ENCODE assay signal across 12 cellular contexts in genomic region chr15:71080705-71081104, GRCh38. TPM values are rescaled to one million over a fixed set of nuclear protein-coding genes. Genes with fewer than 3 reads are reported as not detected.
DNase-seq lines count a peak whose midpoint lies in the region; TF ChIP-seq lines count a peak whose summit lies in the region.
"Had no signal": no experiment of that assay in that cellular context is flagged by ENCODE, and none has a peak within 500 bp of the region (broad histone marks: within the 10 kb centered on the region; RNA-seq: fewer than 3 reads in every experiment).

No MANE protein-coding gene starts in this region.

- no TSS peak for BruUV-seq in mammary epithelial cell (replicated peaks; lab: Mats Ljungman, UMichigan)

- H3K27ac ChIP-seq in ACC112 (ENCODE audit: low read depth, low read length): peak overlapping the region; percentile 7
- peak overlapping the region; percentile 81 for H3K27ac ChIP-seq in mammary epithelial cell (ENCODE audit: insufficient read depth, low read depth, low read length)

- CTCF ChIA-PET in mammary epithelial cell (lab: Charles Lee; ENCODE audit: low non-redundant PET): no interaction called here

- no peaks in the 10 kb centered on the region for H4K20me1 ChIP-seq in mammary epithelial cell (ENCODE audit: insufficient read depth, low read length)

- H3K4me3 ChIP-seq in ACC112 (ENCODE audit: low read depth, low read length): no peak overlapping the region
- no peak overlapping the region for H3K4me3 ChIP-seq in mammary epithelial cell (replicated peaks in 1 of 3; ENCODE audit: insufficient read depth in 1 of 3, low read depth in 2 of 3, low read length in 3 of 3)

- H3K4me1 ChIP-seq in ACC112 (ENCODE audit: control insufficient read depth, insufficient read depth, low read length, unreplicated experiment) (peaks cover 14% of the 10 kb centered on the region), mammary epithelial cell (ENCODE audit: insufficient read depth, low read length) (peaks cover 27% of the 10 kb centered on the region)

- H3K79me2 ChIP-seq in ACC112 (ENCODE audit: control insufficient read depth, insufficient read depth, low read length, unreplicated experiment) (no peaks in the 10 kb centered on the region), mammary epithelial cell (ENCODE audit: insufficient read depth, low read length) (no peaks in the 10 kb centered on the region)

- WGBS in mammary epithelial cell (ENCODE audit: low coverage, missing lambda C conversion rate): 10% methylated on average over 1 of the region's 1 CpG

- H3K27me3 ChIP-seq in ACC112 (ENCODE audit: insufficient read depth, low read length) (no peaks in the 10 kb centered on the region), mammary epithelial cell (ENCODE audit: insufficient read depth, low read length) (no peaks in the 10 kb centered on the region)

- no peak overlapping the region for H2AFZ ChIP-seq in ACC112 (ENCODE audit: low read length, unreplicated experiment)
- peak overlapping the region; percentile 18 for H2AFZ ChIP-seq in mammary epithelial cell (ENCODE audit: low read depth, low read length)

- in situ Hi-C loops in mammary epithelial cell (cut with MboI; ENCODE audit: low sequenced_read_pairs in 2 of 2): no loop called here

- H3K9me3 ChIP-seq in mammary epithelial cell (replicated peaks; ENCODE audit: insufficient read depth, low read length): no peaks in the 10 kb centered on the region

- peak; percentile 30 for DNase-seq in HT1080 (ENCODE audit: low read depth)
- peak; percentile 85 for DNase-seq in mammary epithelial cell
- peak; percentile 50 for DNase-seq in kidney tubule cell (ENCODE audit: low spot score)
- no peak for DNase-seq in HUDEP-2 (lab: John Stamatoyannopoulos, UW; ENCODE audit: unreplicated experiment in 76 of 76)
- DNase-seq in head of caudate nucleus: no peak
- no peak for DNase-seq in superior temporal gyrus (ENCODE audit: extremely low spot score)
- DNase-seq in activated CD4-positive, alpha-beta T cell treated with anti-CD3 and anti-CD28 coated beads, Interleukin-2, amount 50 U/mL, for 4 hours: no peak
- DNase-seq: 8988T, activated T-cell treated with anti-CD3 and anti-CD28 coated beads for 4 hours, DMS153, NCI-H1694 treated with DMSO at 0.1 percent for 48 hours had no signal

- intact Hi-C loops in mammary epithelial cell (cut with micrococcal nuclease) (loop anchor here (1.0 kb wide), 1 partner anchor 13 kb away; no protein-coding TSS in a partner anchor), head of caudate nucleus (cut with DNase I) (no loop called here)

- dilution Hi-C loops in mammary epithelial cell (cut with HindIII; ENCODE audit: low sequenced_read_pairs): no loop called here

- H3K4me2 ChIP-seq in mammary epithelial cell (ENCODE audit: insufficient read depth, low read depth, low read length): no peak overlapping the region

- no peaks in the 10 kb centered on the region for H3K36me3 ChIP-seq in ACC112 (ENCODE audit: insufficient read depth, low read length)
- H3K36me3 ChIP-seq in mammary epithelial cell (ENCODE audit: insufficient read depth, low read length): no peaks in the 10 kb centered on the region

- H3K9ac ChIP-seq in mammary epithelial cell (ENCODE audit: insufficient read depth, low read length): no peak overlapping the region

- TF ChIP-seq CTCF in mammary epithelial cell (conservative IDR thresholded peaks at IDR 0.05 in 1 of 2, IDR thresholded peaks at IDR 0.05 in 1 of 2; ENCODE audit: extremely low read depth in 1 of 2, insufficient read depth in 1 of 2, low read depth in 1 of 2, low read length in 2 of 2): no peak

RNA-seq across cellular contexts. Expression of gene THSD4, which starts 34.6 kb away (rescaled TPM):
- 11.3 and 11.8 TPM in 2 replicates for total RNA-seq in HT1080 (2014; rRNA removed; shearing (Covaris generic))
- 14.1 and 19.1 TPM in 2 replicates for polyA plus RNA-seq in HT1080 (2015; cell fraction: cytosol; rRNA removed)
- polyA plus RNA-seq in HT1080 (2015; cell fraction: nucleus; rRNA removed): 33.5 and 37.3 TPM in 2 replicates
- total RNA-seq in mammary epithelial cell: 100 to 1,000 TPM in 1 of 2 donors, 10 to 100 TPM in 1; 87.7 to 111 TPM
- 33.7 TPM for polyA plus RNA-seq in mammary epithelial cell
- polyA minus RNA-seq in mammary epithelial cell: 53.9 TPM

Comparison
In these comparisons a context has a peak if more than half of its experiments do, and no peak if none do; other contexts are left out.
1. DNase-seq: peak in HT1080 (single experiment), mammary epithelial cell (single experiment) and kidney tubule cell (single experiment); none in HUDEP-2 (0 of 76), head of caudate nucleus (0 of 42), superior temporal gyrus (single experiment) and activated CD4-positive, alpha-beta T cell treated with anti-CD3 and anti-CD28 coated beads, Interleukin-2, amount 50 U/mL, for 4 hours (0 of 2).